9 cellular contexts compared by ENCODE assay signal in genomic region chr2:54632733-54633692, GRCh38.
A peak's percentile ranks its signal among the peaks of the same experiment; 100 is the strongest.
DNase-seq lines count a peak whose midpoint lies in the region; ATAC-seq and TF ChIP-seq lines count a peak whose summit lies in the region.
"Had no signal": no experiment of that assay in that cellular context is flagged by ENCODE, and none has a peak within 500 bp of the region (broad histone marks: within the 10 kb centered on the region; RNA-seq: fewer than 3 reads in every experiment).

No MANE protein-coding gene starts in this region.

- no peak for TF ChIP-seq CTCF in HFFc6 (IDR thresholded peaks at IDR 0.05)

- H3K4me1 Mint-ChIP-seq in HFFc6 (ENCODE audit: low read depth), result peaks cover 46% of the 10 kb centered on the region
- H3K4me1 Mint-ChIP-seq in activated naive CD8-positive, alpha-beta T cell treated with anti-CD3 and anti-CD28 coated beads for 36 hours, result peaks cover 37% of the 10 kb centered on the region
- peaks cover 27% of the 10 kb centered on the region for H3K4me1 Mint-ChIP-seq in stimulated activated effector memory CD8-positive, alpha-beta T cell treated with anti-CD3 and anti-CD28 coated beads, Interleukin-12 subunit alpha, Interleukin-12 subunit beta, amount 100 ng/mL, for 72 hours

- no peak overlapping the region; the same call in 1 of the 2 replicates for H3K4me3 Mint-ChIP-seq in HFFc6
- H3K4me3 Mint-ChIP-seq in activated naive CD8-positive, alpha-beta T cell treated with anti-CD3 and anti-CD28 coated beads for 36 hours, result no peak overlapping the region
- H3K4me3 Mint-ChIP-seq in stimulated activated effector memory CD8-positive, alpha-beta T cell treated with anti-CD3 and anti-CD28 coated beads, Interleukin-12 subunit alpha, Interleukin-12 subunit beta, amount 100 ng/mL, for 72 hours, result no peak overlapping the region
- H3K4me3 Mint-ChIP-seq: activated CD4-positive, alpha-beta memory T cell treated with anti-CD3 and anti-CD28 coated beads for 36 hours had no signal

- DNase-seq in HFFc6 (no peak), iPS-NIHi11 (ENCODE audit: low spot score) (peak; percentile 24), NCI-H510A (lab: John Stamatoyannopoulos, UW) (no peak)
- DNase-seq in activated naive CD8-positive, alpha-beta T cell treated with anti-CD3 and anti-CD28 coated beads for 36 hours, result no peak
- no peak for DNase-seq in stimulated activated effector memory CD8-positive, alpha-beta T cell treated with anti-CD3 and anti-CD28 coated beads, Interleukin-12 subunit alpha, Interleukin-12 subunit beta, amount 100 ng/mL, for 72 hours (ENCODE audit: low spot score in 2 of 2)
- DNase-seq in stimulated activated CD4-positive, alpha-beta T cell treated with anti-CD3 and anti-CD28 coated beads, Interleukin-1b, Interleukin-23, amount 100 ng/mL, for 48 hours, result no peak
- DNase-seq: activated CD4-positive, alpha-beta memory T cell treated with anti-CD3 and anti-CD28 coated beads for 36 hours; NCI-H1417 treated with DMSO at 0.1 percent for 48 hours had no signal

- ATAC-seq in stimulated activated effector memory CD8-positive, alpha-beta T cell treated with anti-CD3 and anti-CD28 coated beads, Interleukin-12 subunit alpha, Interleukin-12 subunit beta, amount 100 ng/mL, for 72 hours, result no peak
- ATAC-seq in GM19395 (IDR thresholded peaks at IDR 0.05; ENCODE audit: unreplicated experiment), result no peak

- peaks cover 68% of the 10 kb centered on the region for H3K36me3 Mint-ChIP-seq in HFFc6 (ENCODE audit: low read depth)
- peaks cover 26% of the 10 kb centered on the region for H3K36me3 Mint-ChIP-seq in activated naive CD8-positive, alpha-beta T cell treated with anti-CD3 and anti-CD28 coated beads for 36 hours
- peaks cover 78% of the 10 kb centered on the region for H3K36me3 Mint-ChIP-seq in stimulated activated effector memory CD8-positive, alpha-beta T cell treated with anti-CD3 and anti-CD28 coated beads, Interleukin-12 subunit alpha, Interleukin-12 subunit beta, amount 100 ng/mL, for 72 hours

- peaks cover 3% of the 10 kb centered on the region for H3K27me3 Mint-ChIP-seq in HFFc6 (ENCODE audit: insufficient read depth)
- no peaks in the 10 kb centered on the region for H3K27me3 Mint-ChIP-seq in activated naive CD8-positive, alpha-beta T cell treated with anti-CD3 and anti-CD28 coated beads for 36 hours
- H3K27me3 Mint-ChIP-seq: activated CD4-positive, alpha-beta memory T cell treated with anti-CD3 and anti-CD28 coated beads for 36 hours had no signal

- peak overlapping the region; percentile 37 for H3K27ac Mint-ChIP-seq in HFFc6
- peak overlapping the region; percentile 56 for H3K27ac Mint-ChIP-seq in activated naive CD8-positive, alpha-beta T cell treated with anti-CD3 and anti-CD28 coated beads for 36 hours
- H3K27ac Mint-ChIP-seq in stimulated activated effector memory CD8-positive, alpha-beta T cell treated with anti-CD3 and anti-CD28 coated beads, Interleukin-12 subunit alpha, Interleukin-12 subunit beta, amount 100 ng/mL, for 72 hours, result peak overlapping the region; percentile 79
- H3K27ac Mint-ChIP-seq: activated CD4-positive, alpha-beta memory T cell treated with anti-CD3 and anti-CD28 coated beads for 36 hours had no signal

- H3K9me3 Mint-ChIP-seq in HFFc6, result no peaks in the 10 kb centered on the region
- H3K9me3 Mint-ChIP-seq in activated naive CD8-positive, alpha-beta T cell treated with anti-CD3 and anti-CD28 coated beads for 36 hours, result no peaks in the 10 kb centered on the region
- H3K9me3 Mint-ChIP-seq in stimulated activated effector memory CD8-positive, alpha-beta T cell treated with anti-CD3 and anti-CD28 coated beads, Interleukin-12 subunit alpha, Interleukin-12 subunit beta, amount 100 ng/mL, for 72 hours, result no peaks in the 10 kb centered on the region
- H3K9me3 Mint-ChIP-seq: activated CD4-positive, alpha-beta memory T cell treated with anti-CD3 and anti-CD28 coated beads for 36 hours had no signal
